8 cellular contexts compared by ENCODE assay signal in the genomic region with DNA sequence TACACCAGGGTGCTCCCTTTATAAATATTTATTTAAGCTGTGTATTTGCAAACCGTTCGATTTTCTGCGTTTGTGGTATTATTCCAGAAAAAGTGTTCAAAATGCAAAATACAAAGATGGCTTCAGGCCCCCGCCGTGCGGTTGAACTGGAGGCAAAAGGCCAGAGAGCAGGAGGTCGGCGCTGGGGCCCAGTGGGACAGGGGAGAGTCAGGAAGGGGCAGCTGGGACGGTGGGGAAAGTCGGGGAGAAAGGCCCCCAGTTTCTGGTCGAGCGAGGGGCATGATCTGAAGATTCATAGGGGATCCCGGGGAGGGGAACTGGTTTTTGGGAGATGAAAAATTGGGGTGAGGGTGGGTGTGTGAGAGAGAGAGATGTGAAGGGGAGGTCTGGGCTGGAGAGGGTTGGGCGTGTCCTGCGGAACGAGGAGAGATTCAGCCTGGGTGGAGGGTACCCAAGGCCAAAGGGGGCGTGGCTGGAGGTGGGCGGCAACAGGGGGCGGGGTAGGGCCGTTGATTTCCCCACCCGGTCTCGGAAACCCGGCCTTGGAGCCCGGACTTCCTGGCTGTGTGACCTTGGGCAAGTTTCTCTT. TPM values are rescaled to one million over a fixed set of nuclear protein-coding genes. Genes with fewer than 3 reads are reported as not detected.
A peak's percentile ranks its signal among the peaks of the same experiment; 100 is the strongest.
DNase-seq lines count a peak whose midpoint lies in the region; TF ChIP-seq lines count a peak whose summit lies in the region.

No MANE protein-coding gene starts in this region.

- no peak for TF ChIP-seq CTCF in breast epithelium (IDR thresholded peaks at IDR 0.05)

- H3K4me1 ChIP-seq in breast epithelium: peaks cover 0 to 4% of the 10 kb centered on the region in 2 donors
- H3K4me1 ChIP-seq in iPS-20b (ENCODE audit: insufficient read depth, low read length): peaks cover 14% of the 10 kb centered on the region; the same call in 1 of the 2 replicates

- intact Hi-C loops in breast epithelium (cut with DNase I; ENCODE audit: low total_unique reads): no loop called here

- peak overlapping the region; percentile 73 to 85 (median 81) for H3K4me3 ChIP-seq in breast epithelium
- H3K4me3 ChIP-seq in iPS-20b (ENCODE audit: low read length): peak overlapping the region; percentile 83
- H3K4me3 ChIP-seq in skin epidermis: peak overlapping the region; percentile 53 to 93 (median 86)

- TF ChIP-seq POLR2A in breast epithelium (IDR thresholded peaks at IDR 0.05): no peak

- H3K27ac ChIP-seq in breast epithelium: peak overlapping the region; percentile 90 to 95
- H3K27ac ChIP-seq in iPS-20b (ENCODE audit: low read length): peak overlapping the region; percentile 62
- peak overlapping the region; percentile 54 to 94 (median 85) for H3K27ac ChIP-seq in skin epidermis

- DNase-seq in COLO668 (lab: John Stamatoyannopoulos, UW; ENCODE audit: unreplicated experiment) (peak; percentile 68), HK-2 (ENCODE audit: unreplicated experiment) (peak; percentile 64), SHP77 (lab: John Stamatoyannopoulos, UW) (peak; percentile 53 to 69), breast epithelium (ENCODE audit: low spot score in 2 of 2) (peak; percentile 77 to 82), kidney glomerular epithelial cell (lab: John Stamatoyannopoulos, UW) (no peak), GOT3 (lab: John Stamatoyannopoulos, UW) (no peak)

- peak overlapping the region; percentile 82 for H3K9ac ChIP-seq in iPS-20b (ENCODE audit: low read depth, low read length)

- H3K36me3 ChIP-seq in breast epithelium (no peaks in the 10 kb centered on the region), iPS-20b (ENCODE audit: insufficient read depth, low read depth, low read length) (0 out of 2 replicates have a peak, but pooled peaks cover 5% of the 10 kb centered on the region)

- H3K9me3 ChIP-seq in breast epithelium (no peaks in the 10 kb centered on the region), iPS-20b (ENCODE audit: insufficient read depth, low read depth, low read length) (no peaks in the 10 kb centered on the region)

- H3K27me3 ChIP-seq in breast epithelium (no peaks in the 10 kb centered on the region), iPS-20b (ENCODE audit: insufficient read depth, low read length) (peaks cover 33% of the 10 kb centered on the region)

RNA-seq across cellular contexts. Expression of gene ISOC2, which starts 0.7 kb away (rescaled TPM):
- 10 to 100 TPM; 42.7 to 71.5 (median 57.0) TPM for total RNA-seq in breast epithelium

RNA-seq across cellular contexts. Expression of gene C19orf85, which starts 3.8 kb away (rescaled TPM):
- total RNA-seq in breast epithelium: not detected

RNA-seq across cellular contexts. Expression of gene ZNF628, which starts 15.7 kb away (rescaled TPM):
- 1 to 10 TPM; 2.1 to 4.4 (median 4.3) TPM for total RNA-seq in breast epithelium

RNA-seq across cellular contexts. Expression of gene SHISA7, which starts 17.7 kb away (rescaled TPM):
- under 1 TPM in 1 of 3 donors, not detected in 2; 0.29 TPM for total RNA-seq in breast epithelium

RNA-seq across cellular contexts. Expression of gene NAT14, which starts 24.2 kb away (rescaled TPM):
- 10 to 100 TPM in 2 of 3 donors, 1 to 10 TPM in 1; 1.9 to 11.3 (median 10.8) TPM for total RNA-seq in breast epithelium

Comparison
In these comparisons a context has a peak if more than half of its experiments do, and no peak if none do; other contexts are left out.
1. DNase-seq: peak in COLO668 (single experiment), HK-2 (single experiment), SHP77 (2 of 2) and breast epithelium (2 of 2); none in kidney glomerular epithelial cell (single experiment) and GOT3 (single experiment).
2. Peak in every context shown above with its lines, with median percentiles within 50 percentile points of each other: H3K27ac ChIP-seq and H3K4me3 ChIP-seq.